16 cellular contexts compared by ENCODE assay signal in the genomic region with DNA sequence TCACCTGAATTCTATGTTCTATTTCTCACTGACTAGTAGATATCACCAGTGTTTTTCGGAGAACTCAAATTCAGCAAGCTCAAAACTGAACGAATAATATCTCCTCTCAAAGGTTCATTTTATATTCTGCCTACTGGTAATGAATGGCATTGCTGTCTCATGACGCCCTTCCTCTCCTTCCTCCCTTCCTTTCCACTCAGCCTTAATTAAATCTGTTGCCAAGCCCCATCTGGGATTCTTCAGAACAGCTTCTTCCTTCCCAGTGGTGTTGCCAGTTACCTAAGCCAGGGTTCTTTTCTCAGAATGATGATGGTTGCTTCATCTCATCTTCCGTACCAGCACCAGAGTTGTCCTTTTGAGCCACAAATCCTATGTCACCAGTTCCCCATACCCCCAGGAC.
"Had no signal": no experiment of that assay in that cellular context is flagged by ENCODE, and none has a peak within 500 bp of the region (broad histone marks: within the 10 kb centered on the region; RNA-seq: fewer than 3 reads in every experiment).

No MANE protein-coding gene starts in this region.

- H3K9me3 Mint-ChIP-seq: activated naive CD4-positive, alpha-beta T cell treated with anti-CD3 and anti-CD28 coated beads, Interleukin-2, amount 10 ng/mL, durations not matched to agents 7 days and 5 days; activated T-cell treated with anti-CD3 and anti-CD28 coated beads, Interleukin-2, amount 50 U/mL, for 72 hours; type B pancreatic cell had no signal

- H3K27ac Mint-ChIP-seq: activated naive CD4-positive, alpha-beta T cell treated with anti-CD3 and anti-CD28 coated beads, Interleukin-2, amount 10 ng/mL, durations not matched to agents 7 days and 5 days; activated T-cell treated with anti-CD3 and anti-CD28 coated beads, Interleukin-2, amount 50 U/mL, for 72 hours; type B pancreatic cell had no signal

- H3K9me3 ChIP-seq: lower lobe of right lung, testis had no signal

- DNase-seq: activated CD8-positive, alpha-beta memory T cell treated with anti-CD3 and anti-CD28 coated beads, Interleukin-2, amount 50 U/mL, for 48 hours; activated effector memory CD4-positive, alpha-beta T cell treated with anti-CD3 and anti-CD28 coated beads, Interleukin-2, amount 50 U/mL, for 16 hours; activated naive CD4-positive, alpha-beta T cell treated with anti-CD3 and anti-CD28 coated beads, Interleukin-2, amount 10 ng/mL, durations not matched to agents 7 days and 5 days; activated T-cell treated with anti-CD3 and anti-CD28 coated beads, Interleukin-2, amount 50 U/mL, for 72 hours; aorta; dorsolateral prefrontal cortex; lower lobe of right lung; naive B cell; stimulated activated CD4-positive, alpha-beta T cell treated with anti-CD3 and anti-CD28 coated beads, Interleukin-2, amount 100 ng/mL, for 48 hours; stimulated activated CD8-positive, alpha-beta memory T cell treated with anti-CD3 and anti-CD28 coated beads, Interleukin-4, amount 100 ng/mL, for 48 hours; stimulated activated naive CD4-positive, alpha-beta T cell; T-helper 1 cell; T-helper 9 cell; testis had no signal

- H3K4me3 Mint-ChIP-seq: activated naive CD4-positive, alpha-beta T cell treated with anti-CD3 and anti-CD28 coated beads, Interleukin-2, amount 10 ng/mL, durations not matched to agents 7 days and 5 days; activated T-cell treated with anti-CD3 and anti-CD28 coated beads, Interleukin-2, amount 50 U/mL, for 72 hours; brain; type B pancreatic cell had no signal

- H3K4me1 Mint-ChIP-seq: brain had no signal

- H3K27me3 Mint-ChIP-seq: activated naive CD4-positive, alpha-beta T cell treated with anti-CD3 and anti-CD28 coated beads, Interleukin-2, amount 10 ng/mL, durations not matched to agents 7 days and 5 days; brain; naive B cell; type B pancreatic cell had no signal

- H3K4me3 ChIP-seq: dorsolateral prefrontal cortex, lower lobe of right lung, testis had no signal

- H3K27ac ChIP-seq: dorsolateral prefrontal cortex, lower lobe of right lung, testis had no signal

- H3K27me3 ChIP-seq: testis had no signal

- H3K4me1 ChIP-seq: lower lobe of right lung, testis had no signal
